ENCODE assay signal across 15 cellular contexts in genomic region chr18:4270016-4270415, GRCh38.
"Had no signal": no experiment of that assay in that cellular context is flagged by ENCODE, and none has a peak within 500 bp of the region (broad histone marks: within the 10 kb centered on the region; RNA-seq: fewer than 3 reads in every experiment).

No MANE protein-coding gene starts in this region.

- ATAC-seq: activated naive CD8-positive, alpha-beta T cell treated with anti-CD3 and anti-CD28 coated beads, Interleukin-2, amount 50 U/mL, for 24 hours; activated T-cell treated with anti-CD3 and anti-CD28 coated beads, Interleukin-2, amount 50 U/mL, for 4 hours; mucosa of descending colon had no signal

- H3K27me3 ChIP-seq: right atrium auricular region, thyroid gland had no signal

- DNase-seq: activated CD4-positive, alpha-beta T cell treated with anti-CD3 and anti-CD28 coated beads, Interleukin-2, amount 50 U/mL, for 1 hour; activated CD8-positive, alpha-beta memory T cell treated with anti-CD3 and anti-CD28 coated beads, Interleukin-2, amount 50 U/mL, for 4 hours; activated naive CD4-positive, alpha-beta T cell treated with anti-CD3 and anti-CD28 coated beads, Interleukin-2, amount 10 ng/mL, durations not matched to agents 7 days and 5 days; activated naive CD8-positive, alpha-beta T cell treated with anti-CD3 and anti-CD28 coated beads, Interleukin-2, amount 50 U/mL, for 24 hours; activated T-cell treated with anti-CD3 and anti-CD28 coated beads, Interleukin-2, amount 50 U/mL, for 4 hours; anterior cingulate cortex; caudate nucleus; mesenchymal stem cell; mucosa of descending colon; naive B cell; stimulated activated CD4-positive, alpha-beta T cell treated with anti-CD3 and anti-CD28 coated beads, Interleukin-12 subunit alpha, Interleukin-12 subunit beta, amount 100 ng/mL, for 4 hours; stimulated activated CD4-positive, alpha-beta T cell treated with anti-CD3 and anti-CD28 coated beads, Interleukin-1b, Interleukin-23, amount 100 ng/mL, for 48 hours; stimulated activated naive CD4-positive, alpha-beta T cell treated with Interleukin-2 at 50 U/mL for 16 hours; thyroid gland had no signal

- H3K36me3 ChIP-seq: right atrium auricular region, thyroid gland had no signal

- H3K4me3 ChIP-seq: mucosa of descending colon, right atrium auricular region, thyroid gland had no signal
